Comparison of ENCODE assay signal across 8 cellular contexts in genomic region chr5:139438707-139439012, GRCh38. TPM values are rescaled to one million over a fixed set of nuclear protein-coding genes. Genes with fewer than 3 reads are reported as not detected.
A peak's percentile ranks its signal among the peaks of the same experiment; 100 is the strongest.
DNase-seq lines count a peak whose midpoint lies in the region; TF ChIP-seq lines count a peak whose summit lies in the region.

No MANE protein-coding gene starts in this region.

- H3K27ac Mint-ChIP-seq in nephron: peak overlapping the region; percentile 9 to 94 (median 79)

- no peak for DNase-seq in Jurkat, Clone E6-1 (ENCODE audit: low read depth, low spot score)
- DNase-seq in choroid plexus epithelial cell (ENCODE audit: low read depth) (no peak), NCI-H187 treated with DMSO at 0.1 percent for 48 hours (lab: John Stamatoyannopoulos, UW) (no peak), DMS153 treated with DMSO at 0.1 percent for 48 hours (lab: John Stamatoyannopoulos, UW; ENCODE audit: unreplicated experiment) (no peak), NCI-H774 (lab: John Stamatoyannopoulos, UW) (no peak)
- DNase-seq in activated effector memory CD4-positive, alpha-beta T cell treated with Interleukin-2 at 50 U/mL for 16 hours: no peak

- TF ChIP-seq CTCF in choroid plexus epithelial cell (conservative IDR thresholded peaks at IDR 0.05; ENCODE audit: low read depth, low read length) (no peak), nephron (IDR thresholded peaks at IDR 0.05; ENCODE audit: unreplicated experiment in 3 of 3) (no peak)

- peak overlapping the region; percentile 84 for H3K4me2 ChIP-seq in BLaER1

- H3K9me3 Mint-ChIP-seq in nephron: no peaks in the 10 kb centered on the region

- no peak overlapping the region for H3K9ac ChIP-seq in BLaER1

- H4K20me1 ChIP-seq in BLaER1: no peaks in the 10 kb centered on the region

- no peaks in the 10 kb centered on the region for H3K27me3 ChIP-seq in BLaER1

- no peaks in the 10 kb centered on the region for H3K9me3 ChIP-seq in BLaER1

- peaks cover 6% of the 10 kb centered on the region for H3K27me3 Mint-ChIP-seq in nephron (ENCODE audit: low read depth)

- H3K4me1 Mint-ChIP-seq in nephron: peaks cover 25% of the 10 kb centered on the region

- H3K36me3 ChIP-seq in BLaER1: peaks cover 10% of the 10 kb centered on the region

- H3K4me3 Mint-ChIP-seq in nephron: peak overlapping the region; percentile 94 to 99 (median 97)

- H3K4me3 ChIP-seq in BLaER1 (peak overlapping the region; percentile 83), choroid plexus epithelial cell (ENCODE audit: low read depth, low read length) (peak overlapping the region; percentile 94)
- H3K4me3 ChIP-seq in Jurkat, Clone E6-1 (ENCODE audit: low read length): peak overlapping the region; percentile 93

- H3K27ac ChIP-seq in BLaER1: no peak overlapping the region

- H3K36me3 Mint-ChIP-seq in nephron (ENCODE audit: low read depth): peaks cover 14% of the 10 kb centered on the region

- H3K4me1 ChIP-seq in BLaER1: peaks cover 25% of the 10 kb centered on the region

RNA-seq across cellular contexts. Expression of gene DNAJC18, which starts 0.7 kb away (rescaled TPM):
- polyA plus RNA-seq in Jurkat, Clone E6-1 (2012; ENCODE audit: insufficient read depth, insufficient read length): 18.7 TPM

RNA-seq across cellular contexts. Expression of gene ECSCR, which starts 23.9 kb away (rescaled TPM):
- 1.4 TPM for polyA plus RNA-seq in Jurkat, Clone E6-1 (2012; ENCODE audit: insufficient read depth, insufficient read length)

RNA-seq across cellular contexts. Expression of gene SMIM33, which starts 32.1 kb away (rescaled TPM):
- 0.44 TPM for polyA plus RNA-seq in Jurkat, Clone E6-1 (2012; ENCODE audit: insufficient read depth, insufficient read length)

RNA-seq across cellular contexts. Expression of gene SPATA24, which starts 34.8 kb away (rescaled TPM):
- 11.2 TPM for polyA plus RNA-seq in Jurkat, Clone E6-1 (2012; ENCODE audit: insufficient read depth, insufficient read length)

RNA-seq across cellular contexts. Expression of gene PROB1, which starts 43.8 kb away (rescaled TPM):
- 4.0 TPM for polyA plus RNA-seq in Jurkat, Clone E6-1 (2012; ENCODE audit: insufficient read depth, insufficient read length)
